8 cellular contexts compared by ENCODE assay signal in genomic region chr14:29926701-29927595, GRCh38. TPM values are rescaled to one million over a fixed set of nuclear protein-coding genes. Genes with fewer than 3 reads are reported as not detected.
DNase-seq lines count a peak whose midpoint lies in the region; ATAC-seq and TF ChIP-seq lines count a peak whose summit lies in the region.

No MANE protein-coding gene starts in this region.

- H3K27me3 ChIP-seq in iPS DF 6.9 (ENCODE audit: control insufficient read depth, insufficient read depth, low read length): peaks cover 8% of the 10 kb centered on the region

- H3K27me3 Mint-ChIP-seq in brain: peaks cover 12% of the 10 kb centered on the region

- peak overlapping the region; percentile 93 to 99 (median 97) for H3K4me3 Mint-ChIP-seq in brain

- H3K4me1 ChIP-seq in iPS DF 6.9 (ENCODE audit: control insufficient read depth, insufficient read depth, low read length): peaks cover 8% of the 10 kb centered on the region

- WGBS in iPS DF 6.9 (ENCODE audit: insufficient coverage, insufficient read length): no CpG with 5 or more reads among the region's 82 CpGs

- H3K9me3 Mint-ChIP-seq in brain: no peaks in the 10 kb centered on the region

- no peaks in the 10 kb centered on the region for H3K9me3 ChIP-seq in iPS DF 6.9 (ENCODE audit: control insufficient read depth, insufficient read depth, low read length)

- peak; percentile 28 for ATAC-seq in GM21737 (IDR thresholded peaks at IDR 0.05; ENCODE audit: unreplicated experiment)

- H3K27ac ChIP-seq in iPS DF 6.9 (ENCODE audit: low read length): no peak overlapping the region

- peak overlapping the region; percentile 30 to 95 (median 88) for H3K27ac Mint-ChIP-seq in brain

- peak overlapping the region; percentile 54 for H3K4me3 ChIP-seq in iPS DF 6.9 (ENCODE audit: low read length)

- peak; percentile 57 for DNase-seq in ELR (ENCODE audit: low read depth)
- peak; percentile 40 for DNase-seq in NCI-H146 treated with DMSO at 0.1 percent for 48 hours (lab: John Stamatoyannopoulos, UW; ENCODE audit: unreplicated experiment)
- DNase-seq in iPS DF 6.9 (ENCODE audit: low read depth, low spot score): no peak
- DNase-seq in putamen (ENCODE audit: low spot score): peak; percentile 73
- DNase-seq in SIG-M5 (lab: John Stamatoyannopoulos, UW): no peak
- no peak for DNase-seq in A172 (ENCODE audit: low spot score)

- H3K36me3 Mint-ChIP-seq in brain: no peaks in the 10 kb centered on the region

- no peak for TF ChIP-seq CTCF in brain (conservative IDR thresholded peaks at IDR 0.05)

- H3K36me3 ChIP-seq in iPS DF 6.9 (ENCODE audit: control insufficient read depth, insufficient read depth, low read length): no peaks in the 10 kb centered on the region

- H3K4me1 Mint-ChIP-seq in brain: peaks cover 30% of the 10 kb centered on the region

RNA-seq across cellular contexts. Expression of gene PRKD1, which starts 0.7 kb away (rescaled TPM):
- 10.4 TPM for polyA plus RNA-seq in brain (ENCODE audit: insufficient read depth, low read depth, low replicate concordance)
- total RNA-seq in A172 (2014; rRNA removed; shearing (Covaris generic)): 4.0 and 4.7 TPM in 2 replicates

Comparison
In these comparisons a context has a peak if more than half of its experiments do, and no peak if none do; other contexts are left out.
1. DNase-seq: peak in ELR (single experiment), NCI-H146 treated with DMSO at 0.1 percent for 48 hours (single experiment) and putamen (single experiment); none in iPS DF 6.9 (single experiment), SIG-M5 (single experiment) and A172 (single experiment).